Comparison of ENCODE assay signal across 1 cellular context in genomic region chr7:137417464-137417863, GRCh38.
TF ChIP-seq lines count a peak whose summit lies in the region.

No MANE protein-coding gene starts in this region.

TF ChIP-seq in HepG2, 621 proteins besides CTCF, POLR2A, EP300 and RAD21 (continued from another document):
- no peak for TF ChIP-seq NFAT5 (CRISPR knock-in tag; IDR thresholded peaks at IDR 0.05)
- no peak for TF ChIP-seq ARNTL (CRISPR knock-in tag; IDR thresholded peaks at IDR 0.05)
